Comparison of ENCODE assay signal across 25 cellular contexts in the genomic region with DNA sequence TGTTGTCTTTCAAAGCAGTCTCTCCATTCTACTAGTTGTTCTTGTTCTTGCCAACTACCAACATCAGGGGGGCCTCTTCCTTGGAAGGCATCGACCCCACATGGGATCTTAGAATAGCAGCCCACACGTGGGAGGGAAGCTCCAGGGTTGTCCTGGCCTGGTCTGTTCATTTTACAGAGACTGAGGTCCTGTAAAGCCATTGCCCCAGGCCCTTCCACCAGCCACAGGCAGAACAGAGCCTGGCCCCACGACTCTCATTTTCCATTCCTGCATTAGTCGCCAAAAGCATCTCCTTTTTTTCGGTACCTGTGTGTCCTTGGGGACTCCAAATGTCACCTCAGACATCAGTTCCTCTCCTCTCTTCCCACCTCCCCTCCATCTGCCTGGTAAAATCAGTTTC. TPM values are rescaled to one million over a fixed set of nuclear protein-coding genes. Genes with fewer than 3 reads are reported as not detected.
A peak's percentile ranks its signal among the peaks of the same experiment; 100 is the strongest.
DNase-seq lines count a peak whose midpoint lies in the region; ATAC-seq and TF ChIP-seq lines count a peak whose summit lies in the region.
"Had no signal": no experiment of that assay in that cellular context is flagged by ENCODE, and none has a peak within 500 bp of the region (broad histone marks: within the 10 kb centered on the region; RNA-seq: fewer than 3 reads in every experiment).

No MANE protein-coding gene starts in this region.

- ATAC-seq in natural killer cell treated with Interleukin-12 subunit alpha and Interleukin-12 subunit beta and Interleukin-15 and Interleukin-18, amount 100 ng/mL, for 72 hours = no peak
- ATAC-seq in natural killer cell = no peak
- ATAC-seq in stimulated activated naive B cell treated with anti-CD40 and anti-IgM and Interleukin-4, amounts not matched to agents 10 μg/mL and 1 μg/mL and 100 μg/mL, for 72 hours (replicated peaks) = no peak
- ATAC-seq in right lobe of liver = no peak
- ATAC-seq: A549 had no signal

- H3K4me3 Mint-ChIP-seq in natural killer cell treated with Interleukin-12 subunit alpha and Interleukin-12 subunit beta and Interleukin-15 and Interleukin-18, amount 100 ng/mL, for 72 hours = no peak overlapping the region
- H3K4me3 Mint-ChIP-seq in natural killer cell = no peak overlapping the region
- no peak overlapping the region for H3K4me3 Mint-ChIP-seq in stimulated activated naive B cell treated with anti-CD40 and anti-IgM and Interleukin-4, amounts not matched to agents 10 μg/mL and 1 μg/mL and 100 μg/mL, for 72 hours
- H3K4me3 Mint-ChIP-seq: CD14-positive monocyte; CD4-positive, alpha-beta T cell; HFFc6 had no signal

- WGBS in right lobe of liver (ENCODE audit: insufficient coverage, low coverage, low lambda C conversion rate, missing lambda C conversion rate) = 52% methylated on average over 5 of the region's 5 CpGs

- H3K9me3 Mint-ChIP-seq in natural killer cell treated with Interleukin-12 subunit alpha and Interleukin-12 subunit beta and Interleukin-15 and Interleukin-18, amount 100 ng/mL, for 72 hours = no peaks in the 10 kb centered on the region
- no peaks in the 10 kb centered on the region for H3K9me3 Mint-ChIP-seq in natural killer cell
- no peaks in the 10 kb centered on the region for H3K9me3 Mint-ChIP-seq in stimulated activated naive B cell treated with anti-CD40 and anti-IgM and Interleukin-4, amounts not matched to agents 10 μg/mL and 1 μg/mL and 100 μg/mL, for 72 hours
- H3K9me3 Mint-ChIP-seq: CD4-positive, alpha-beta T cell; HFFc6 had no signal

- no peaks in the 10 kb centered on the region for H3K4me1 ChIP-seq in right lobe of liver
- H3K4me1 ChIP-seq: A549; BE2C; BLaER1 treated with 17β-estradiol and CSF1 and Interleukin-3, amounts not matched to agents 10 nM and 100 nM had no signal

- TF ChIP-seq CTCF in natural killer cell (IDR thresholded peaks at IDR 0.05) (no peak), right lobe of liver (IDR thresholded peaks at IDR 0.05) (no peak), GM20000 (IDR thresholded peaks at IDR 0.05; ENCODE audit: extremely low read depth, missing control alignments) (no peak)

- H3K36me3 Mint-ChIP-seq in natural killer cell treated with Interleukin-12 subunit alpha and Interleukin-12 subunit beta and Interleukin-15 and Interleukin-18, amount 100 ng/mL, for 72 hours = no peaks in the 10 kb centered on the region
- H3K36me3 Mint-ChIP-seq in natural killer cell = no peaks in the 10 kb centered on the region
- no peaks in the 10 kb centered on the region for H3K36me3 Mint-ChIP-seq in stimulated activated naive B cell treated with anti-CD40 and anti-IgM and Interleukin-4, amounts not matched to agents 10 μg/mL and 1 μg/mL and 100 μg/mL, for 72 hours
- H3K36me3 Mint-ChIP-seq: CD14-positive monocyte had no signal

- TF ChIP-seq POLR2A in right lobe of liver (IDR thresholded peaks at IDR 0.05) = no peak

- intact Hi-C loops in natural killer cell (cut with micrococcal nuclease) (no loop called here), right lobe of liver (cut with DNase I) (no loop called here)

- no peaks in the 10 kb centered on the region for H3K9me3 ChIP-seq in right lobe of liver
- H3K9me3 ChIP-seq: A549, BE2C, HAP-1 had no signal

- H3K27me3 ChIP-seq in right lobe of liver = no peaks in the 10 kb centered on the region
- H3K27me3 ChIP-seq: BE2C; BLaER1 treated with 17β-estradiol and CSF1 and Interleukin-3, amounts not matched to agents 10 nM and 100 nM had no signal

- no peak overlapping the region for H3K4me3 ChIP-seq in right lobe of liver
- H3K4me3 ChIP-seq: A549; BLaER1 treated with 17β-estradiol and CSF1 and Interleukin-3, amounts not matched to agents 10 nM and 100 nM; GM23248; HAP-1 had no signal

- H3K27ac ChIP-seq in right lobe of liver = no peak overlapping the region
- H3K27ac ChIP-seq: A549; BLaER1 treated with 17β-estradiol and CSF1 and Interleukin-3, amounts not matched to agents 10 nM and 100 nM; GM23248 had no signal

- H3K27me3 Mint-ChIP-seq in natural killer cell treated with Interleukin-12 subunit alpha and Interleukin-12 subunit beta and Interleukin-15 and Interleukin-18, amount 100 ng/mL, for 72 hours = peaks cover 25 to 37% of the 10 kb centered on the region in 2 donors
- peaks cover 18 to 61% of the 10 kb centered on the region in 2 donors for H3K27me3 Mint-ChIP-seq in natural killer cell (ENCODE audit: low read depth in 2 of 2)
- peaks cover 35 to 62% of the 10 kb centered on the region in 2 donors for H3K27me3 Mint-ChIP-seq in stimulated activated naive B cell treated with anti-CD40 and anti-IgM and Interleukin-4, amounts not matched to agents 10 μg/mL and 1 μg/mL and 100 μg/mL, for 72 hours

- H3K36me3 ChIP-seq in right lobe of liver = no peaks in the 10 kb centered on the region
- H3K36me3 ChIP-seq: BE2C; BLaER1 treated with 17β-estradiol and CSF1 and Interleukin-3, amounts not matched to agents 10 nM and 100 nM; HAP-1 had no signal

- H3K4me1 Mint-ChIP-seq in natural killer cell treated with Interleukin-12 subunit alpha and Interleukin-12 subunit beta and Interleukin-15 and Interleukin-18, amount 100 ng/mL, for 72 hours (ENCODE audit: low read depth in 2 of 2) = no peaks in the 10 kb centered on the region
- no peaks in the 10 kb centered on the region for H3K4me1 Mint-ChIP-seq in natural killer cell
- no peaks in the 10 kb centered on the region for H3K4me1 Mint-ChIP-seq in stimulated activated naive B cell treated with anti-CD40 and anti-IgM and Interleukin-4, amounts not matched to agents 10 μg/mL and 1 μg/mL and 100 μg/mL, for 72 hours
- H3K4me1 Mint-ChIP-seq: CD14-positive monocyte had no signal

- H3K27ac Mint-ChIP-seq in natural killer cell treated with Interleukin-12 subunit alpha and Interleukin-12 subunit beta and Interleukin-15 and Interleukin-18, amount 100 ng/mL, for 72 hours = no peak overlapping the region
- no peak overlapping the region for H3K27ac Mint-ChIP-seq in natural killer cell
- H3K27ac Mint-ChIP-seq in stimulated activated naive B cell treated with anti-CD40 and anti-IgM and Interleukin-4, amounts not matched to agents 10 μg/mL and 1 μg/mL and 100 μg/mL, for 72 hours = peak overlapping the region; percentile 37
- H3K27ac Mint-ChIP-seq: CD14-positive monocyte; CD4-positive, alpha-beta T cell; HFFc6 had no signal

- peak; percentile 41 for DNase-seq in natural killer cell treated with Interleukin-12 subunit alpha and Interleukin-12 subunit beta and Interleukin-15 and Interleukin-18, amount 100 ng/mL, for 72 hours (ENCODE audit: low spot score)
- no peak for DNase-seq in natural killer cell
- peak; percentile 31 for DNase-seq in NCI-H69 (lab: John Stamatoyannopoulos, UW)
- DNase-seq in mesenteric fat pad (ENCODE audit: low spot score) = peak; percentile 20
- DNase-seq in stimulated activated naive B cell treated with anti-CD40 and anti-IgM and Interleukin-4, amounts not matched to agents 10 μg/mL and 1 μg/mL and 100 μg/mL, for 72 hours = no peak
- no peak for DNase-seq in stimulated activated naive CD4-positive, alpha-beta T cell treated with Interleukin-2 at 50 U/mL for 16 hours (lab: John Stamatoyannopoulos, UW)
- no peak for DNase-seq in right lobe of liver
- DNase-seq in GM20000 (ENCODE audit: low spot score) = no peak
- DNase-seq: 8988T; ACHN; AML-193; BE2C; Calu3; CD4-positive, alpha-beta T cell; COR-L47; DMS53; DMS79 treated with DMSO at 0.1 percent for 48 hours; GM23248; HFFc6 had no signal

RNA-seq across cellular contexts. Expression of gene CNGA3, which starts 28.0 kb away (rescaled TPM):
- not detected for total RNA-seq in natural killer cell treated with Interleukin-12 subunit alpha and Interleukin-12 subunit beta and Interleukin-15 and Interleukin-18, amount 100 ng/mL, for 72 hours
- total RNA-seq in natural killer cell = not detected
- 1.1 TPM for total RNA-seq in mesenteric fat pad
- total RNA-seq in right lobe of liver = not detected
- total RNA-seq: Calu3; CD4-positive, alpha-beta T cell; Daoy; H4 had no signal

Comparison
In these comparisons a context has a peak if more than half of its experiments do, and no peak if none do; other contexts are left out.
1. DNase-seq: peak in natural killer cell treated with Interleukin-12 subunit alpha and Interleukin-12 subunit beta and Interleukin-15 and Interleukin-18, amount 100 ng/mL, for 72 hours (single experiment), NCI-H69 (single experiment) and mesenteric fat pad (single experiment); none in natural killer cell (single experiment), stimulated activated naive B cell treated with anti-CD40 and anti-IgM and Interleukin-4, amounts not matched to agents 10 μg/mL and 1 μg/mL and 100 μg/mL, for 72 hours (single experiment), stimulated activated naive CD4-positive, alpha-beta T cell treated with Interleukin-2 at 50 U/mL for 16 hours (single experiment), right lobe of liver (0 of 3) and GM20000 (single experiment).